ENCODE assay signal across 16 cellular contexts in the genomic region with DNA sequence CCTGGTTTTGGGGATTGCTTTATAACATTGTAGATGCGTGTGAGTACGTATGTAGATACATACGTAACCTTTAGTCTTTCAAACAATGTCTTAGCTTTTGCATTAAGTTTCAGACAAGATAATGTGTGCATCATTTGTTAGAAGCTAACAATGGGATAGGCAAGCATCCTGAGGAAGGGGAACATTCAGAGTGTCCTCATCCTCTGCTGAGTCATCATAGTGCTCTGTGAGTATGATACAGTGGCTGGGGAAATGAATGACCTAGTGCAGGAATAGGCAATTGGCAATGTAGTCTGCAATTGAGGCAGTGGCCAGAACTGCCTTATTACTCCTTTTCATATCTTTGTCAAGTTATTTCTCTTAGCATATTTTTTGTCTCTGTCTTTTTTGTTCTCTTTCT. TPM values are rescaled to one million over a fixed set of nuclear protein-coding genes. Genes with fewer than 3 reads are reported as not detected.
DNase-seq lines count a peak whose midpoint lies in the region; ATAC-seq and TF ChIP-seq lines count a peak whose summit lies in the region.
"Had no signal": no experiment of that assay in that cellular context is flagged by ENCODE, and none has a peak within 500 bp of the region (broad histone marks: within the 10 kb centered on the region; RNA-seq: fewer than 3 reads in every experiment).

No MANE protein-coding gene starts in this region.

- ATAC-seq in sciatic nerve (peak; percentile 75), HG03196 (IDR thresholded peaks at IDR 0.05; ENCODE audit: unreplicated experiment) (no peak), GM18867 (IDR thresholded peaks at IDR 0.05; ENCODE audit: unreplicated experiment) (no peak), GM18511 (IDR thresholded peaks at IDR 0.05; ENCODE audit: unreplicated experiment) (no peak)
- ATAC-seq: activated naive CD4-positive, alpha-beta T cell treated with anti-CD3 and anti-CD28 coated beads, Interleukin-2, amount 50 U/mL, for 72 hours; stimulated activated naive B cell treated with anti-CD40 and anti-IgM and Interleukin-4, amounts not matched to agents 10 μg/mL and 1 μg/mL and 100 μg/mL, for 72 hours had no signal

- TF ChIP-seq CTCF in SK-N-SH (IDR thresholded peaks at IDR 0.05) = no peak

- 0 out of 4 replicates have a peak overlapping the region, but pooled peaks of 1 of the 2 experiments have one; percentile 12 for H3K27ac ChIP-seq in SK-N-SH (ENCODE audit: low read depth in 2 of 2, low read length in 1 of 2)
- H3K27ac ChIP-seq: colonic mucosa had no signal

- H3K36me3 ChIP-seq in SK-N-SH (replicated peaks in 1 of 2; ENCODE audit: control insufficient read depth in 1 of 2, insufficient read depth in 2 of 2, low read length in 1 of 2) = peaks cover 0 to 9% of the 10 kb centered on the region in 2 experiments

- no peak overlapping the region for H3K4me3 ChIP-seq in SK-N-SH (ENCODE audit: low read depth in 2 of 2, low read length in 1 of 2)
- H3K4me3 ChIP-seq: colonic mucosa had no signal

- no peaks in the 10 kb centered on the region for H4K20me1 ChIP-seq in SK-N-SH (ENCODE audit: insufficient read depth)

- POLR2A ChIA-PET in SK-N-SH (lab: Yijun Ruan, JAX) = no interaction called here

- peaks cover 0 to 3% of the 10 kb centered on the region in 2 experiments; a peak in 2 of 4 replicates for H3K4me1 ChIP-seq in SK-N-SH (ENCODE audit: control insufficient read depth in 1 of 2, insufficient read depth in 2 of 2, low read depth in 1 of 2, low read length in 1 of 2)
- H3K4me1 ChIP-seq: colonic mucosa had no signal

- peaks cover 3% of the 10 kb centered on the region for H3F3A ChIP-seq in SK-N-SH (replicated peaks; ENCODE audit: insufficient read depth)

- no peak overlapping the region for H3K4me3 Mint-ChIP-seq in activated T-cell treated with anti-CD3 and anti-CD28 coated beads, Interleukin-2, amount 50 U/mL, for 24 hours
- H3K4me3 Mint-ChIP-seq: stimulated activated naive B cell treated with anti-CD40 and anti-IgM and Interleukin-4, amounts not matched to agents 10 μg/mL and 1 μg/mL and 100 μg/mL, for 72 hours had no signal

- H3K9ac ChIP-seq in SK-N-SH = no peak overlapping the region

- H3K4me1 Mint-ChIP-seq in activated T-cell treated with anti-CD3 and anti-CD28 coated beads, Interleukin-2, amount 50 U/mL, for 24 hours (ENCODE audit: low read depth) = peaks cover 7% of the 10 kb centered on the region
- H3K4me1 Mint-ChIP-seq: stimulated activated naive B cell treated with anti-CD40 and anti-IgM and Interleukin-4, amounts not matched to agents 10 μg/mL and 1 μg/mL and 100 μg/mL, for 72 hours had no signal

- CTCF ChIA-PET in SK-N-SH (lab: Yijun Ruan, JAX) = interaction anchor here (0.6 to 1.8 kb wide), 3 partner anchors 16 to 198 kb away, joined by 3 to 5 read pairs (median 4); no protein-coding TSS in a partner anchor

- H3K9me3 ChIP-seq in SK-N-SH = no peaks in the 10 kb centered on the region
- H3K9me3 ChIP-seq: colonic mucosa had no signal

- peak overlapping the region; percentile 23 for H3K27ac Mint-ChIP-seq in activated T-cell treated with anti-CD3 and anti-CD28 coated beads, Interleukin-2, amount 50 U/mL, for 24 hours
- H3K27ac Mint-ChIP-seq: activated naive CD4-positive, alpha-beta T cell treated with anti-CD3 and anti-CD28 coated beads, Interleukin-2, amount 50 U/mL, for 72 hours had no signal

- no peaks in the 10 kb centered on the region for H3K27me3 Mint-ChIP-seq in activated T-cell treated with anti-CD3 and anti-CD28 coated beads, Interleukin-2, amount 50 U/mL, for 24 hours
- H3K27me3 Mint-ChIP-seq: stimulated activated naive B cell treated with anti-CD40 and anti-IgM and Interleukin-4, amounts not matched to agents 10 μg/mL and 1 μg/mL and 100 μg/mL, for 72 hours had no signal

- no peaks in the 10 kb centered on the region for H3K27me3 ChIP-seq in SK-N-SH (ENCODE audit: insufficient read depth)
- H3K27me3 ChIP-seq: colonic mucosa had no signal

- no peaks in the 10 kb centered on the region for H3K9me3 Mint-ChIP-seq in activated T-cell treated with anti-CD3 and anti-CD28 coated beads, Interleukin-2, amount 50 U/mL, for 24 hours
- H3K9me3 Mint-ChIP-seq: activated naive CD4-positive, alpha-beta T cell treated with anti-CD3 and anti-CD28 coated beads, Interleukin-2, amount 50 U/mL, for 72 hours; stimulated activated naive B cell treated with anti-CD40 and anti-IgM and Interleukin-4, amounts not matched to agents 10 μg/mL and 1 μg/mL and 100 μg/mL, for 72 hours had no signal

- H3K79me2 ChIP-seq in SK-N-SH (ENCODE audit: insufficient read depth) = no peaks in the 10 kb centered on the region

- H2AFZ ChIP-seq in SK-N-SH (ENCODE audit: low read depth) = no peak overlapping the region

- H3K9me2 ChIP-seq in SK-N-SH = no peaks in the 10 kb centered on the region

- TF ChIP-seq EP300 in SK-N-SH (IDR thresholded peaks at IDR 0.05; ENCODE audit: borderline replicate concordance in 1 of 2, low read depth in 1 of 2, low read length in 1 of 2) = no peak

- WGBS in SK-N-SH (ENCODE audit: low lambda C conversion rate) = 93% methylated on average over 3 of the region's 3 CpGs

- peaks cover 58% of the 10 kb centered on the region for H3K36me3 Mint-ChIP-seq in activated T-cell treated with anti-CD3 and anti-CD28 coated beads, Interleukin-2, amount 50 U/mL, for 24 hours (ENCODE audit: low read depth)
- H3K36me3 Mint-ChIP-seq: activated naive CD4-positive, alpha-beta T cell treated with anti-CD3 and anti-CD28 coated beads, Interleukin-2, amount 50 U/mL, for 72 hours had no signal

- TF ChIP-seq RAD21 in SK-N-SH (IDR thresholded peaks at IDR 0.05; ENCODE audit: low read length) = no peak

- DNase-seq in activated T-cell treated with anti-CD3 and anti-CD28 coated beads, Interleukin-2, amount 50 U/mL, for 24 hours = no peak
- DNase-seq in activated T-cell treated with anti-CD3 and anti-CD28 coated beads, Interleukin-2, amount 50 U/mL, for 48 hours = no peak
- DNase-seq in SK-N-SH = no peak
- DNase-seq in fibroblast of peridontal ligament (ENCODE audit: extremely low read depth) = peak; percentile 41
- DNase-seq in sciatic nerve (ENCODE audit: low spot score) = no peak
- DNase-seq: colonic mucosa; DMS79; GOT3; islet precursor cell; NCI-H1105; stimulated activated CD4-positive, alpha-beta T cell treated with anti-CD3 and anti-CD28 coated beads, Interleukin-2, amount 100 ng/mL, for 48 hours; stimulated activated naive B cell treated with anti-CD40 and anti-IgM and Interleukin-4, amounts not matched to agents 10 μg/mL and 1 μg/mL and 100 μg/mL, for 72 hours had no signal

- H3K4me2 ChIP-seq in SK-N-SH = no peak overlapping the region

- intact Hi-C loops in sciatic nerve (cut with DNase I) = no loop called here

TF ChIP-seq in SK-N-SH, 30 proteins besides CTCF, POLR2A, EP300 and RAD21:
- TF ChIP-seq USF1 (IDR thresholded peaks at IDR 0.05; ENCODE audit: borderline replicate concordance, low read depth) (no peak), FOSL2 (IDR thresholded peaks at IDR 0.05; ENCODE audit: borderline replicate concordance, low read depth) (peak; percentile 20; the same call in 1 of the 2 replicates), JUND (IDR thresholded peaks at IDR 0.05) (0 out of 2 replicates have a peak, but pooled peaks have one; percentile 11)

RNA-seq across cellular contexts. Expression of gene NAP1L5, which starts 7.3 kb away (rescaled TPM):
- polyA plus RNA-seq in SK-N-SH (2012; rRNA removed) = 7.5 and 8.1 TPM in 2 replicates
- 8.2 and 12.4 TPM in 2 replicates for polyA plus RNA-seq in SK-N-SH (2012; cell fraction: cytosol; rRNA removed)
- 2.0 and 3.0 TPM in 2 replicates for polyA plus RNA-seq in SK-N-SH (2012; cell fraction: nucleus; rRNA removed)
- 7.9 TPM for total RNA-seq in sciatic nerve
